8 cellular contexts compared by ENCODE assay signal in genomic region chr3:197256836-197257444, GRCh38. TPM values are rescaled to one million over a fixed set of nuclear protein-coding genes. Genes with fewer than 3 reads are reported as not detected.
DNase-seq lines count a peak whose midpoint lies in the region; FAIRE-seq and TF ChIP-seq lines count a peak whose summit lies in the region.

No MANE protein-coding gene starts in this region.

- H3K4me1 Mint-ChIP-seq in activated naive CD8-positive, alpha-beta T cell treated with anti-CD3 and anti-CD28 coated beads for 36 hours: peaks cover 57% of the 10 kb centered on the region

- peak; percentile 95 for FAIRE-seq in islet of Langerhans (lab: Jason Lieb, UNC)

- no peak overlapping the region for H3K27ac Mint-ChIP-seq in activated naive CD8-positive, alpha-beta T cell treated with anti-CD3 and anti-CD28 coated beads for 36 hours

- no peaks in the 10 kb centered on the region for H3K27me3 Mint-ChIP-seq in activated naive CD8-positive, alpha-beta T cell treated with anti-CD3 and anti-CD28 coated beads for 36 hours

- TF ChIP-seq CTCF in GM12864 (IDR thresholded peaks at IDR 0.05; ENCODE audit: low read depth, low read length, missing control alignments): peak; percentile 42

- H3K4me3 Mint-ChIP-seq in activated naive CD8-positive, alpha-beta T cell treated with anti-CD3 and anti-CD28 coated beads for 36 hours: no peak overlapping the region

- peaks cover 12% of the 10 kb centered on the region for H3K36me3 Mint-ChIP-seq in activated naive CD8-positive, alpha-beta T cell treated with anti-CD3 and anti-CD28 coated beads for 36 hours

- H3K9me3 Mint-ChIP-seq in activated naive CD8-positive, alpha-beta T cell treated with anti-CD3 and anti-CD28 coated beads for 36 hours: no peaks in the 10 kb centered on the region

- H3K4me3 ChIP-seq in GM12864 (ENCODE audit: low read depth, low read length): no peak overlapping the region

- DNase-seq in Ammon's horn (ENCODE audit: low spot score): peak; percentile 59
- peak; percentile 24 for DNase-seq in GM12864 (ENCODE audit: low read depth)
- DNase-seq in NCI-H345 treated with DMSO at 0.1 percent for 48 hours (lab: John Stamatoyannopoulos, UW; ENCODE audit: unreplicated experiment): peak; percentile 23
- peak; percentile 3 for DNase-seq in activated naive CD8-positive, alpha-beta T cell treated with anti-CD3 and anti-CD28 coated beads for 36 hours
- DNase-seq in superior temporal gyrus (ENCODE audit: extremely low spot score): peak; percentile 89
- no peak for DNase-seq in activated effector memory CD4-positive, alpha-beta T cell treated with anti-CD3 and anti-CD28 coated beads, Interleukin-2, amount 50 U/mL, for 16 hours
- no peak for DNase-seq in foreskin melanocyte

RNA-seq across cellular contexts. Expression of gene DLG1, which starts 41.5 kb away (rescaled TPM):
- 10 to 100 TPM; 47.9 to 49.1 TPM for total RNA-seq in activated naive CD8-positive, alpha-beta T cell treated with anti-CD3 and anti-CD28 coated beads for 36 hours

Comparison
In these comparisons a context has a peak if more than half of its experiments do, and no peak if none do; other contexts are left out.
1. DNase-seq: peak in Ammon's horn (single experiment), GM12864 (single experiment), NCI-H345 treated with DMSO at 0.1 percent for 48 hours (single experiment), activated naive CD8-positive, alpha-beta T cell treated with anti-CD3 and anti-CD28 coated beads for 36 hours (single experiment) and superior temporal gyrus (single experiment); none in activated effector memory CD4-positive, alpha-beta T cell treated with anti-CD3 and anti-CD28 coated beads, Interleukin-2, amount 50 U/mL, for 16 hours (single experiment) and foreskin melanocyte (single experiment).